15 cellular contexts compared by ENCODE assay signal in the genomic region with DNA sequence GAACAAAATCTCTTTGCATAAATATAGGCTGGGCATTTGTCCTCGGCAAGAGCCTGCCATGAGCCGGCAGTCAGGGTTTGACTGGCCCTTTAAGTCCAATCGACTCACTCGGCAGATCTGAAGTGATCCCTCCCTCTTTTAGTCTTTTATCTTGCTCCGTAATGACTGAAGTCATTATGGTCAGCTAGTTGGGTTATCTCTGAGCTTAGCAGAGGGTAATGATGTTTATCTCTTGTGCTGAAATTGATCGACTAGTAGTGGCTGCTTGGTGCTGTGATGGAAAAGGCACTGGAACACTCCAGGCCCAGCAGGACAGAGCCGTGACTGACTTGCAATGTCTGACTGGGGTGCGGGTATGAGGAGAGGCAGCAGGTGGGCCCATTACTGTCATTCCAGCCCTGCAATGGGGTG. TPM values are rescaled to one million over a fixed set of nuclear protein-coding genes. Genes with fewer than 3 reads are reported as not detected.
"Had no signal": no experiment of that assay in that cellular context is flagged by ENCODE, and none has a peak within 500 bp of the region (broad histone marks: within the 10 kb centered on the region; RNA-seq: fewer than 3 reads in every experiment).

No MANE protein-coding gene starts in this region.

- H3K4me1 Mint-ChIP-seq: activated B cell treated with CpG ODN at 0.5 μM for 24 hours; activated CD4-positive, alpha-beta T cell treated with anti-CD3 and anti-CD28 coated beads, Interleukin-2, amount 10 ng/mL, durations not matched to agents 7 days and 5 days; activated naive CD8-positive, alpha-beta T cell treated with anti-CD3 and anti-CD28 coated beads, Interleukin-2, amount 10 ng/mL, durations not matched to agents 7 days and 5 days; natural killer cell; stimulated activated naive CD8-positive, alpha-beta T cell treated with anti-CD3 and anti-CD28 coated beads, Interleukin-15, amount 100 ng/mL, for 72 hours had no signal

- H3K27ac ChIP-seq: breast epithelium, testis had no signal

- H3K36me3 ChIP-seq: breast epithelium had no signal

- H3K9me3 ChIP-seq: breast epithelium, testis had no signal

- H3K27me3 Mint-ChIP-seq: stimulated activated naive CD8-positive, alpha-beta T cell treated with anti-CD3 and anti-CD28 coated beads, Interleukin-15, amount 100 ng/mL, for 72 hours had no signal

- H3K27me3 ChIP-seq: breast epithelium, testis had no signal

- H3K36me3 Mint-ChIP-seq: activated naive CD8-positive, alpha-beta T cell treated with anti-CD3 and anti-CD28 coated beads, Interleukin-2, amount 10 ng/mL, durations not matched to agents 7 days and 5 days; natural killer cell had no signal

- ATAC-seq: esophagus mucosa; left colon; natural killer cell; stimulated activated naive CD8-positive, alpha-beta T cell treated with anti-CD3 and anti-CD28 coated beads, Interleukin-15, amount 100 ng/mL, for 72 hours had no signal

- H3K4me3 Mint-ChIP-seq: activated B cell treated with CpG ODN at 0.5 μM for 24 hours; activated CD4-positive, alpha-beta T cell treated with anti-CD3 and anti-CD28 coated beads, Interleukin-2, amount 10 ng/mL, durations not matched to agents 7 days and 5 days; activated naive CD8-positive, alpha-beta T cell treated with anti-CD3 and anti-CD28 coated beads, Interleukin-2, amount 10 ng/mL, durations not matched to agents 7 days and 5 days; natural killer cell; stimulated activated naive CD8-positive, alpha-beta T cell treated with anti-CD3 and anti-CD28 coated beads, Interleukin-15, amount 100 ng/mL, for 72 hours; T-helper 1 cell treated with Interleukin-12 subunit alpha and Interleukin-12 subunit beta and Interleukin-4 antibody, amounts not matched to agents 30 μg/mL and 1 μg/mL, for 36 hours had no signal

- H3K4me3 ChIP-seq: breast epithelium, testis had no signal

- H3K9me3 Mint-ChIP-seq: activated B cell treated with CpG ODN at 0.5 μM for 24 hours; activated CD4-positive, alpha-beta T cell treated with anti-CD3 and anti-CD28 coated beads, Interleukin-2, amount 10 ng/mL, durations not matched to agents 7 days and 5 days; activated naive CD8-positive, alpha-beta T cell treated with anti-CD3 and anti-CD28 coated beads, Interleukin-2, amount 10 ng/mL, durations not matched to agents 7 days and 5 days; natural killer cell; stimulated activated naive CD8-positive, alpha-beta T cell treated with anti-CD3 and anti-CD28 coated beads, Interleukin-15, amount 100 ng/mL, for 72 hours; T-helper 1 cell treated with Interleukin-12 subunit alpha and Interleukin-12 subunit beta and Interleukin-4 antibody, amounts not matched to agents 30 μg/mL and 1 μg/mL, for 36 hours had no signal

- DNase-seq: activated B cell treated with CpG ODN at 0.5 μM for 24 hours; activated CD4-positive, alpha-beta T cell treated with anti-CD3 and anti-CD28 coated beads, Interleukin-2, amount 10 ng/mL, durations not matched to agents 7 days and 5 days; activated effector memory CD4-positive, alpha-beta T cell treated with Interleukin-2 at 50 U/mL for 16 hours; activated naive CD8-positive, alpha-beta T cell treated with anti-CD3 and anti-CD28 coated beads, Interleukin-2, amount 10 ng/mL, durations not matched to agents 7 days and 5 days; anterior cingulate cortex; left colon; mammary epithelial cell; natural killer cell; stimulated activated CD4-positive, alpha-beta T cell treated with anti-CD3 and anti-CD28 coated beads, Interleukin-15, amount 100 ng/mL, for 24 hours; stimulated activated CD4-positive, alpha-beta T cell treated with anti-CD3 and anti-CD28 coated beads, Interleukin-4, amount 100 ng/mL, for 24 hours; stimulated activated naive CD8-positive, alpha-beta T cell treated with anti-CD3 and anti-CD28 coated beads, Interleukin-15, amount 100 ng/mL, for 72 hours; testis had no signal

- H3K27ac Mint-ChIP-seq: activated B cell treated with CpG ODN at 0.5 μM for 24 hours; activated CD4-positive, alpha-beta T cell treated with anti-CD3 and anti-CD28 coated beads, Interleukin-2, amount 10 ng/mL, durations not matched to agents 7 days and 5 days; activated naive CD8-positive, alpha-beta T cell treated with anti-CD3 and anti-CD28 coated beads, Interleukin-2, amount 10 ng/mL, durations not matched to agents 7 days and 5 days; natural killer cell; stimulated activated naive CD8-positive, alpha-beta T cell treated with anti-CD3 and anti-CD28 coated beads, Interleukin-15, amount 100 ng/mL, for 72 hours; T-helper 1 cell treated with Interleukin-12 subunit alpha and Interleukin-12 subunit beta and Interleukin-4 antibody, amounts not matched to agents 30 μg/mL and 1 μg/mL, for 36 hours had no signal

RNA-seq across cellular contexts. Expression of a gene that starts 0.5 kb away (rescaled TPM):
- total RNA-seq: activated B cell treated with CpG ODN at 0.5 μM for 24 hours; activated CD4-positive, alpha-beta T cell treated with anti-CD3 and anti-CD28 coated beads, Interleukin-2, amount 10 ng/mL, durations not matched to agents 7 days and 5 days; activated naive CD8-positive, alpha-beta T cell treated with anti-CD3 and anti-CD28 coated beads, Interleukin-2, amount 10 ng/mL, durations not matched to agents 7 days and 5 days had no signal
